Comparison of ENCODE assay signal across 8 cellular contexts in the genomic region with DNA sequence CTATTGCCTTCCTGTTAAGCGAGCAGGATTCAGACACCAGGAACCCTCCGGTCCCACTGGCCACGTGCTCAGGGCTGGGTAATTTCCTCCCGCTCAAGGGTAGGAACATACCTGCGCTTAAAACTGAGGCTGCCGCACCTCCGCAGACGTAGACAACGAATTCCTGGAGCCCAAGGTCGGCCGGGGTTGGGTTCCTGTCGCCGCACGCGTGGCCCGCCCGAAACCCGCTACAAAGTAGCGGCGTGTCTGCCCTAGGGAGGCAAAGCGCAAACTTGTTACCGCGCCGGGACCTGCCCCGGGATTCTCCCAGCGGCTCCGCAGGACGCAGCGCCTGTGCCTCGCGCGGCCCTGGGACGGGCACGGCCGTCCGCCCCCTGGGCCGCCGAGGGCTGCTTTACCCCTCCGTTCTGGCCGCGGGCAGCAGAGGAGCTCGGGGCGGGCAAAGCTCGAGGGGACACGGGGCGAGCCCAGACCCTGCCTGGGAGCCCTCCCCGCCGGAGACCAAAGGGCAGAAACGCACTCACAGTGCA. TPM values are rescaled to one million over a fixed set of nuclear protein-coding genes. Genes with fewer than 3 reads are reported as not detected.
DNase-seq lines count a peak whose midpoint lies in the region; ATAC-seq and TF ChIP-seq lines count a peak whose summit lies in the region.

No MANE protein-coding gene starts in this region.

- peaks cover 4% of the 10 kb centered on the region for H3K4me1 Mint-ChIP-seq in memory B cell

- peak overlapping the region; percentile 93 for H2AFZ ChIP-seq in PC-3 (ENCODE audit: low read length)

- intact Hi-C loops in PC-3 (cut with micrococcal nuclease) (no loop called here), dorsolateral prefrontal cortex (cut with DNase I) (no loop called here), tibial artery (cut with DNase I; ENCODE audit: low total_unique reads) (no loop called here)

- no peaks in the 10 kb centered on the region for H3K79me2 ChIP-seq in PC-3 (ENCODE audit: low read length)

- POLR2A ChIA-PET in PC-3 (lab: Charles Lee; ENCODE audit: unreplicated experiment): interaction anchor here (0.7 kb wide), 1 partner anchor 160 kb away, joined by 13 read pairs; no protein-coding TSS in a partner anchor

- H3K4me3 ChIP-seq in PC-3 (ENCODE audit: low read length): peak overlapping the region; percentile 72
- peak overlapping the region; percentile 32 to 76 (median 59) for H3K4me3 ChIP-seq in dorsolateral prefrontal cortex
- H3K4me3 ChIP-seq in tibial artery: peak overlapping the region; percentile 49 to 67

- DNase-seq in AG08396 (ENCODE audit: low spot score) (peak; percentile 27), PC-3 (peak; percentile 14), dorsolateral prefrontal cortex (peak in 2 of 10 donors; percentile 4), memory B cell (ENCODE audit: low spot score in 2 of 2) (peak in 1 of 2 donors; percentile 18), tibial artery (no peak), NCI-H2081 treated with DMSO at 0.1 percent for 48 hours (lab: John Stamatoyannopoulos, UW) (no peak), OCI-M1 (lab: John Stamatoyannopoulos, UW) (no peak)

- H3K4me3 Mint-ChIP-seq in memory B cell: peak overlapping the region; percentile 74

- peaks cover 22% of the 10 kb centered on the region for H3K27me3 Mint-ChIP-seq in memory B cell

- H3K4me2 ChIP-seq in PC-3 (ENCODE audit: low read length): peak overlapping the region; percentile 95

- H3K27ac ChIP-seq in PC-3 (ENCODE audit: low read length) (no peak overlapping the region), dorsolateral prefrontal cortex (peak overlapping the region in 2 of 59 donors; percentile 9 to 38), tibial artery (no peak overlapping the region)

- H3K9me2 ChIP-seq in PC-3 (replicated peaks; ENCODE audit: low read length): no peaks in the 10 kb centered on the region

- H3F3A ChIP-seq in PC-3 (ENCODE audit: low read length, unreplicated experiment): no peaks in the 10 kb centered on the region

- CTCF ChIA-PET in PC-3 (lab: Charles Lee): no interaction called here

- H4K20me1 ChIP-seq in PC-3 (ENCODE audit: low read length): no peaks in the 10 kb centered on the region

- no peak overlapping the region for H3K27ac Mint-ChIP-seq in memory B cell

- H3K27me3 ChIP-seq in PC-3 (ENCODE audit: low read length): peaks cover 10% of the 10 kb centered on the region
- H3K27me3 ChIP-seq in dorsolateral prefrontal cortex: peaks cover 0 to 34% (median 9%) of the 10 kb centered on the region in 45 donors
- H3K27me3 ChIP-seq in tibial artery: peaks cover 0 to 18% of the 10 kb centered on the region in 2 donors

- H3K4me1 ChIP-seq in PC-3 (ENCODE audit: insufficient read depth, low read length) (peaks cover 7% of the 10 kb centered on the region; the same call in 1 of the 2 replicates), tibial artery (peaks cover 0 to 13% (median 11%) of the 10 kb centered on the region in 4 donors)

- ATAC-seq in PC-3 (peak; percentile 54), memory B cell (ENCODE audit: low read depth) (peak; percentile 48), HG03442 (IDR thresholded peaks at IDR 0.05; ENCODE audit: unreplicated experiment) (no peak)

- H3K36me3 ChIP-seq in PC-3 (ENCODE audit: low read depth, low read length) (no peaks in the 10 kb centered on the region), tibial artery (no peaks in the 10 kb centered on the region)

- H3K36me3 Mint-ChIP-seq in memory B cell: no peaks in the 10 kb centered on the region

- BruUV-seq in PC-3 (replicated peaks; lab: Mats Ljungman, UMichigan): no TSS peak

- H3K9me3 ChIP-seq in PC-3 (ENCODE audit: low read length): no peaks in the 10 kb centered on the region
- H3K9me3 ChIP-seq in tibial artery: no peaks in the 10 kb centered on the region

- no peaks in the 10 kb centered on the region for H3K9me3 Mint-ChIP-seq in memory B cell

- TF ChIP-seq CTCF in PC-3 (conservative IDR thresholded peaks at IDR 0.05; ENCODE audit: low read depth, low read length) (no peak), dorsolateral prefrontal cortex (IDR thresholded peaks at IDR 0.05 in 54 of 56, conservative IDR thresholded peaks at IDR 0.05 in 2 of 56; ENCODE audit: low read depth in 1 of 56, partially characterized antibody in 56 of 56) (no peak), tibial artery (IDR thresholded peaks at IDR 0.05) (no peak)

- peak overlapping the region; percentile 18; the same call in 1 of the 2 replicates for H3K9ac ChIP-seq in PC-3 (ENCODE audit: low read length)

RNA-seq across cellular contexts. Expression of gene ERVMER34-1, which starts 0.3 kb away (rescaled TPM):
- total RNA-seq in PC-3 (2014; rRNA removed) (1.1 and 1.7 TPM in 2 replicates), dorsolateral prefrontal cortex (1 to 10 TPM in 93 of 120 experiments, under 1 TPM in 27; 0.42 to 3.8 (median 1.4) TPM)

Comparison
In these comparisons a context has a peak if more than half of its experiments do, and no peak if none do; other contexts are left out.
1. DNase-seq: peak in AG08396 (single experiment) and PC-3 (single experiment); none in tibial artery (0 of 2), NCI-H2081 treated with DMSO at 0.1 percent for 48 hours (single experiment) and OCI-M1 (single experiment).
2. Peak in every context shown above with its lines, with median percentiles within 50 percentile points of each other: H3K4me3 ChIP-seq.